In the genomic region with DNA sequence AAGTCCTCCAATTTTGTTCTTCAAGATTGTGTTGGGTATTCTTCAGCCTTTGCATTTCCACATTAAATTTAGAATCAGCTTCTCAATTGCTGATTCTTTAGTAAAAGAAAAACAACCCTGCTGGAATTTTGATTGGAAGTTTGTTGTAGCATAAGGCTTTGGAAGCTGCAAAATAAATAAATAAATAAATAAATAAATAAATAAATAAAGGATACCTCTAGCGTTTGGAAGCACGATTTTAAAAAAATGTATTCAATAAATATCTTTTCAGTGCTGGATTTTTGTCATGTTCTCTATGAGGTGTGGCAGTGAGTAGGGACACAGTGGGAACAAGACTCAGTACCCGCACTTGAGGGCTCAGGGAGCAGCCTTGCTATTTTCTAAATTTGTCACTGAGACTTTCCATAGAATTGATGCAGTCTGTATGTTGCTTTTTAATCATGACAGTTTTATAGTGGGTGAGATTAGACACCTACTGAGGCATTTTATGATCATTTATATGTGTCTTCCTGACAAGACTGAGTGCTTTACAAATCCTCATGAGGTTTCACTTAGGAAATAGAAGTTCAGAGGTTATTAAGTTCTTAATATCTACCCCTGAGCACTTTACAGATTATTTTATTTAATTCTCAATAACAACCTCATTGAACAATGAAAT, we compare ENCODE assay signal across 27 cellular contexts. TPM values are rescaled to one million over a fixed set of nuclear protein-coding genes. Genes with fewer than 3 reads are reported as not detected.
"Had no signal": no experiment of that assay in that cellular context is flagged by ENCODE, and none has a peak within 500 bp of the region (broad histone marks: within the 10 kb centered on the region; RNA-seq: fewer than 3 reads in every experiment).

No MANE protein-coding gene starts in this region.

- H3K9me3 ChIP-seq: suprapubic skin, testis, thoracic aorta, thyroid gland, tibial artery, tibial nerve, transverse colon, upper lobe of left lung, upper lobe of right lung, uterus, vagina had no signal

- FAIRE-seq: urothelium cell line had no signal

- H3K36me3 ChIP-seq: stomach, suprapubic skin, thoracic aorta, thyroid gland, tibial artery, tibial nerve, transverse colon, upper lobe of left lung, upper lobe of right lung, uterus, vagina had no signal

- H3K27me3 ChIP-seq: stomach, testis, thyroid gland, tibial artery, tibial nerve, transverse colon, upper lobe of left lung, upper lobe of right lung, uterus, vagina had no signal

- ATAC-seq: stimulated activated effector memory CD8-positive, alpha-beta T cell treated with anti-CD3 and anti-CD28 coated beads, Interleukin-12 subunit alpha, Interleukin-12 subunit beta, amount 100 ng/mL, for 72 hours; stimulated activated memory B cell treated with anti-CD40 and anti-IgM and Interleukin-4, amounts not matched to agents 10 μg/mL and 1 μg/mL and 100 μg/mL, for 72 hours; stimulated activated naive B cell treated with anti-CD40 and anti-IgM and Interleukin-4, amounts not matched to agents 10 μg/mL and 1 μg/mL and 100 μg/mL, for 72 hours; stimulated activated naive CD8-positive, alpha-beta T cell treated with anti-CD3 and anti-CD28 coated beads, Interleukin-15, amount 100 ng/mL, for 72 hours; stimulated activated naive CD8-positive, alpha-beta T cell treated with anti-CD3 and anti-CD28 coated beads, Interleukin-15, Interleukin-2, amounts not matched to agents 100 U/mL and 50 U/mL, for 24 hours; upper lobe of right lung had no signal

- H3K4me3 ChIP-seq: stomach, suprapubic skin, testis, thoracic aorta, thyroid gland, tibial artery, tibial nerve, transverse colon, upper lobe of left lung, upper lobe of right lung, uterus, vagina had no signal

- H3K27ac ChIP-seq: stomach, suprapubic skin, testis, thoracic aorta, thyroid gland, tibial artery, tibial nerve, transverse colon, upper lobe of left lung, upper lobe of right lung, uterus, vagina had no signal

- H3K4me1 ChIP-seq: stomach, suprapubic skin, testis, thyroid gland, tibial artery, tibial nerve, transverse colon, upper lobe of left lung, upper lobe of right lung, uterus, vagina had no signal

- DNase-seq: stimulated activated CD4-positive, alpha-beta T cell treated with anti-CD3 and anti-CD28 coated beads, Interleukin-2, amount 100 ng/mL, for 48 hours; stimulated activated CD4-positive, alpha-beta T cell treated with anti-CD3 and anti-CD28 coated beads, Interleukin-4, amount 100 ng/mL, for 1 hour; stimulated activated CD4-positive, alpha-beta T cell treated with anti-CD3 and anti-CD28 coated beads, Interleukin-4, amount 100 ng/mL, for 24 hours; stimulated activated CD4-positive, alpha-beta T cell treated with anti-CD3 and anti-CD28 coated beads, Interleukin-4, amount 100 ng/mL, for 4 hours; stimulated activated CD8-positive, alpha-beta memory T cell treated with anti-CD3 and anti-CD28 coated beads, Interleukin-4, amount 100 ng/mL, for 48 hours; stimulated activated naive B cell treated with anti-CD40 and anti-IgM and Interleukin-4, amounts not matched to agents 10 μg/mL and 1 μg/mL and 100 μg/mL, for 72 hours; stimulated activated naive CD4-positive, alpha-beta T cell; stimulated activated naive CD4-positive, alpha-beta T cell treated with Interleukin-2 at 50 U/mL for 16 hours; stimulated activated naive CD8-positive, alpha-beta T cell treated with anti-CD3 and anti-CD28 coated beads, Interleukin-15, amount 100 ng/mL, for 72 hours; stimulated activated naive CD8-positive, alpha-beta T cell treated with anti-CD3 and anti-CD28 coated beads, Interleukin-15, Interleukin-2, amounts not matched to agents 100 U/mL and 50 U/mL, for 24 hours; stomach; substantia nigra; testis; thyroid gland; tibial artery; transverse colon; trophoblast cell; upper lobe of right lung; uterus had no signal

RNA-seq across cellular contexts. Expression of a gene that starts 51.4 kb away (rescaled TPM):
- total RNA-seq: stomach, thoracic aorta, tibial nerve, transverse colon, upper lobe of right lung, vagina had no signal
- polyA plus RNA-seq: stomach had no signal
